Comparison of ENCODE assay signal across 1 cellular context in genomic region chr7:140023728-140024127, GRCh38.
TF ChIP-seq lines count a peak whose summit lies in the region.

No MANE protein-coding gene starts in this region.

TF ChIP-seq in IMR-90, 13 proteins besides CTCF, POLR2A, EP300 and RAD21:
- TF ChIP-seq MAZ (IDR thresholded peaks at IDR 0.05; ENCODE audit: borderline replicate concordance, low read depth, low read length) (no peak), ELK1 (IDR thresholded peaks at IDR 0.05; ENCODE audit: borderline replicate concordance, low read depth, low read length) (no peak), BHLHE40 (IDR thresholded peaks at IDR 0.05; ENCODE audit: low read depth, low read length) (no peak), CEBPB (IDR thresholded peaks at IDR 0.05; ENCODE audit: low read depth, low read length) (peak; percentile 75)
- TF ChIP-seq, protein P1, sequence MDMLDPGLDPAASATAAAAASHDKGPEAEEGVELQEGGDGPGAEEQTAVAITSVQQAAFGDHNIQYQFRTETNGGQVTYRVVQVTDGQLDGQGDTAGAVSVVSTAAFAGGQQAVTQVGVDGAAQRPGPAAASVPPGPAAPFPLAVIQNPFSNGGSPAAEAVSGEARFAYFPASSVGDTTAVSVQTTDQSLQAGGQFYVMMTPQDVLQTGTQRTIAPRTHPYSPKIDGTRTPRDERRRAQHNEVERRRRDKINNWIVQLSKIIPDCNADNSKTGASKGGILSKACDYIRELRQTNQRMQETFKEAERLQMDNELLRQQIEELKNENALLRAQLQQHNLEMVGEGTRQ (IDR thresholded peaks at IDR 0.05; ENCODE audit: low read depth, low read length) = no peak
